Comparison of ENCODE assay signal across 23 cellular contexts in the genomic region with DNA sequence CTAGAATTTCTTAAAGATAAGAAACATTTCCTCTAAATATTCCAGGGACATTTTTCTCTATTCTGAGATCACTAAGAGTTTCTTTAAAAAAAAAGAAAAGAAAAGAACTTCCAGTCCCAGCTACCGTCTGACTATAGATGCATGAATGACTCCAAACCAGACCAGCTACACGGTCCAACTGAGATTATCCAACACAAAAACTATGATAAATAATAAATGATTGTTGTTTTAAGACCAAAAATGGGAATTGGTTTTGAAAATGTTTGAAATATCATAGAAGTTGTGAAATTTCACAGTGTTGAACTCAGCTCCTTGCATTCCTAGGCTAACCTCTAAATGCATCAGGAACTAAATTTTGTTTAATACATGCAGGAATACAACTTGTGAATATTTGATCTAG.
"Had no signal": no experiment of that assay in that cellular context is flagged by ENCODE, and none has a peak within 500 bp of the region (broad histone marks: within the 10 kb centered on the region; RNA-seq: fewer than 3 reads in every experiment).

No MANE protein-coding gene starts in this region.

- H3K27me3 ChIP-seq: colonic mucosa, esophagus squamous epithelium, foreskin keratinocyte, gastroesophageal sphincter, heart right ventricle had no signal

- H3K27ac ChIP-seq: colonic mucosa, epithelial cell of prostate, esophagus squamous epithelium, foreskin keratinocyte, gastroesophageal sphincter, heart right ventricle, left ventricle myocardium inferior, lower lobe of right lung had no signal

- H3K36me3 Mint-ChIP-seq: mesothelial cell of epicardium; naive B cell; naive thymus-derived CD8-positive, alpha-beta T cell had no signal

- H3K27me3 Mint-ChIP-seq: dendritic cell treated with granulocyte-macrophage colony-stimulating factor and Interleukin-4, amounts not matched to agents 40 ng/mL and 50 ng/mL, for 4 days; effector memory CD8-positive, alpha-beta T cell; naive B cell; naive thymus-derived CD8-positive, alpha-beta T cell had no signal

- H3K4me1 ChIP-seq: colonic mucosa, esophagus squamous epithelium, foreskin keratinocyte, gastroesophageal sphincter, heart right ventricle, left ventricle myocardium inferior, lower lobe of right lung had no signal

- ATAC-seq: effector memory CD8-positive, alpha-beta T cell; esophagus mucosa; foreskin keratinocyte; gastroesophageal sphincter; heart right ventricle; left colon; left lobe of liver; lower lobe of right lung; mucosa of descending colon; naive thymus-derived CD8-positive, alpha-beta T cell had no signal

- H3K4me3 Mint-ChIP-seq: dendritic cell treated with granulocyte-macrophage colony-stimulating factor and Interleukin-4, amounts not matched to agents 40 ng/mL and 50 ng/mL, for 4 days; effector memory CD8-positive, alpha-beta T cell; endodermal cell; mesothelial cell of epicardium; naive B cell; naive thymus-derived CD8-positive, alpha-beta T cell had no signal

- DNase-seq: colonic mucosa; cortex of kidney; effector CD8-positive, alpha-beta T cell; effector memory CD8-positive, alpha-beta T cell; endodermal cell; erythroblast; esophagus squamous epithelium; foreskin keratinocyte; heart right ventricle; hippocampal formation; left colon; left ventricle myocardium inferior; lower lobe of right lung; mesenchymal stem cell; mucosa of descending colon; naive B cell; naive thymus-derived CD8-positive, alpha-beta T cell had no signal

- H3K27ac Mint-ChIP-seq: dendritic cell treated with granulocyte-macrophage colony-stimulating factor and Interleukin-4, amounts not matched to agents 40 ng/mL and 50 ng/mL, for 4 days; effector memory CD8-positive, alpha-beta T cell; endodermal cell; mesothelial cell of epicardium; naive B cell; naive thymus-derived CD8-positive, alpha-beta T cell had no signal

- H3K9me3 Mint-ChIP-seq: dendritic cell treated with granulocyte-macrophage colony-stimulating factor and Interleukin-4, amounts not matched to agents 40 ng/mL and 50 ng/mL, for 4 days; endodermal cell; mesothelial cell of epicardium had no signal

- H3K9me3 ChIP-seq: colonic mucosa, esophagus squamous epithelium, gastroesophageal sphincter, heart right ventricle, left ventricle myocardium inferior, lower lobe of right lung, mucosa of descending colon had no signal

- H3K36me3 ChIP-seq: colonic mucosa, esophagus squamous epithelium, gastroesophageal sphincter, heart right ventricle, left ventricle myocardium inferior, lower lobe of right lung had no signal

- H3K4me1 Mint-ChIP-seq: endodermal cell; mesothelial cell of epicardium; naive B cell; naive thymus-derived CD8-positive, alpha-beta T cell had no signal

- H3K4me3 ChIP-seq: colonic mucosa, esophagus squamous epithelium, gastroesophageal sphincter, heart right ventricle, left ventricle myocardium inferior, lower lobe of right lung, mucosa of descending colon had no signal
